ENCODE assay signal across 18 cellular contexts in genomic region chr4:105623099-105623498, GRCh38.
DNase-seq lines count a peak whose midpoint lies in the region; ATAC-seq and TF ChIP-seq lines count a peak whose summit lies in the region.
"Had no signal": no experiment of that assay in that cellular context is flagged by ENCODE, and none has a peak within 500 bp of the region (broad histone marks: within the 10 kb centered on the region; RNA-seq: fewer than 3 reads in every experiment).

No MANE protein-coding gene starts in this region.

- ATAC-seq in Right ventricle myocardium inferior (peak; percentile 60), left ventricle myocardium superior (peak; percentile 59)
- ATAC-seq: A549, GM23338, HCT116 had no signal

- no peaks in the 10 kb centered on the region for H3K9me3 ChIP-seq in left ventricle myocardium inferior (replicated peaks)
- H3K9me3 ChIP-seq: A549 had no signal

- H3K27ac ChIP-seq in left ventricle myocardium inferior (replicated peaks), result no peak overlapping the region
- no peak overlapping the region for H3K27ac ChIP-seq in ACC112 (ENCODE audit: low read depth, low read length)
- H3K27ac ChIP-seq: 22Rv1, A549 had no signal

- H3K4me3 ChIP-seq in left ventricle myocardium inferior (no peak overlapping the region), ACC112 (ENCODE audit: low read depth, low read length) (peak overlapping the region; percentile 13; the same call in 1 of the 2 replicates)
- H3K4me3 ChIP-seq: A549, GM23338 had no signal

- DNase-seq in Right ventricle myocardium inferior (ENCODE audit: missing footprints), result no peak
- no peak for DNase-seq in left ventricle myocardium inferior
- no peak for DNase-seq in left ventricle myocardium superior
- no peak for DNase-seq in 8988T
- no peak for DNase-seq in NAMALWA (ENCODE audit: low spot score)
- DNase-seq: C1 segment of cervical spinal cord; Calu3; CD4-positive, alpha-beta memory T cell; COR-L47; DMS53; DMS79 treated with DMSO at 0.1 percent for 48 hours; GF-D8; H9 had no signal

- H3K27me3 ChIP-seq in left ventricle myocardium inferior (ENCODE audit: low read depth) (no peaks in the 10 kb centered on the region), ACC112 (ENCODE audit: insufficient read depth, low read length) (no peaks in the 10 kb centered on the region)

- no peak for TF ChIP-seq CTCF in left ventricle myocardium inferior (IDR thresholded peaks at IDR 0.05; ENCODE audit: borderline replicate concordance)

- intact Hi-C loops in Right ventricle myocardium inferior (cut with DNase I), result no loop called here
- intact Hi-C loops in left ventricle myocardium inferior (cut with micrococcal nuclease), result no loop called here
- intact Hi-C loops in left ventricle myocardium superior (cut with micrococcal nuclease), result no loop called here

- peaks cover 58% of the 10 kb centered on the region for H3K4me1 ChIP-seq in left ventricle myocardium inferior
- peaks cover 43% of the 10 kb centered on the region for H3K4me1 ChIP-seq in ACC112 (ENCODE audit: control insufficient read depth, insufficient read depth, low read length, unreplicated experiment)
- H3K4me1 ChIP-seq: A549 had no signal

- no peaks in the 10 kb centered on the region for H3K36me3 ChIP-seq in left ventricle myocardium inferior
- H3K36me3 ChIP-seq in ACC112 (ENCODE audit: insufficient read depth, low read length), result no peaks in the 10 kb centered on the region

- H2AFZ ChIP-seq in ACC112 (ENCODE audit: low read length, unreplicated experiment), result no peak overlapping the region
- H2AFZ ChIP-seq: GM23338 had no signal

- H3K79me2 ChIP-seq in ACC112 (ENCODE audit: control insufficient read depth, insufficient read depth, low read length, unreplicated experiment), result no peaks in the 10 kb centered on the region
